In the genomic region with DNA sequence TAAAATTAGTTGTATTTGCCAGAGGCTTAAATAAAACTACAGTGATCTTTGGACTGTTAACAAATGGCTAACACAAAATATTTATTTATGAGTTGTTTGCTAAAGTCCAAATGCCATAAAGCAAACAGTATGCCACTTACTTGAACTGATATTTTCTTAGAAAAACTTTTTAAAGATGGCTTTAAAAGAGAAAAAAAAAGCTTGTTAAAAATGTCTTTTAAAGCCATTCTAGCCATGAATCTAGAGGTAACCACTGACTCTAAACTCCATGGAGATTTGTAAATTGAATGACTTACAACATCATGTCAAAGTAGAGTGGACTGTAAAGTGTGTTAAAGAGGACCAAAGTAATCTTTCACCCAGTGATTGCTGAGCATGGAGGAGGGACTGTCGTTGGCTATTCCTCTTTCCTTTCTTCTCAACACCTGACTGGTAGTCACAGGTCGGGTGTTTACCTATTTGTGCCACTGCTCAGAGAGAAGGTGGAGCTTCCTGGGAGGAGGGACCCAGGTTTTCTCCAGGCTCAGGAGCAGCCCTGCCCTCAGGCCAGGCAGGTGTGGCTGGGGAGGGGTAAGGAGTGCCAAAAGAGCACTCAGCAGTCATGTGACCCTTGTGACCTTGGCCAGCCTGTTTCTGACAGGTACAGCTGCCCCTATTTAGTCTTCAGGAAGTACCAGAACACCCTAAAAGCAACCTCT, we compare ENCODE assay signal across 1 cellular context.
TF ChIP-seq lines count a peak whose summit lies in the region.

No MANE protein-coding gene starts in this region.

TF ChIP-seq in HepG2, 621 proteins besides CTCF, POLR2A, EP300 and RAD21 (continued from another document and continues in another):
- TF ChIP-seq, protein P1, sequence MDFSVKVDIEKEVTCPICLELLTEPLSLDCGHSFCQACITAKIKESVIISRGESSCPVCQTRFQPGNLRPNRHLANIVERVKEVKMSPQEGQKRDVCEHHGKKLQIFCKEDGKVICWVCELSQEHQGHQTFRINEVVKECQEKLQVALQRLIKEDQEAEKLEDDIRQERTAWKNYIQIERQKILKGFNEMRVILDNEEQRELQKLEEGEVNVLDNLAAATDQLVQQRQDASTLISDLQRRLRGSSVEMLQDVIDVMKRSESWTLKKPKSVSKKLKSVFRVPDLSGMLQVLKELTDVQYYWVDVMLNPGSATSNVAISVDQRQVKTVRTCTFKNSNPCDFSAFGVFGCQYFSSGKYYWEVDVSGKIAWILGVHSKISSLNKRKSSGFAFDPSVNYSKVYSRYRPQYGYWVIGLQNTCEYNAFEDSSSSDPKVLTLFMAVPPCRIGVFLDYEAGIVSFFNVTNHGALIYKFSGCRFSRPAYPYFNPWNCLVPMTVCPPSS (IDR thresholded peaks at IDR 0.05): no peak
- TF ChIP-seq ZBTB7B (CRISPR knock-in tag; IDR thresholded peaks at IDR 0.05) (no peak), ZNF251 (CRISPR knock-in tag; IDR thresholded peaks at IDR 0.05) (no peak), CREB1 (IDR thresholded peaks at IDR 0.05) (no peak), CREB1 (CRISPR knock-in tag; IDR thresholded peaks at IDR 0.05) (no peak), ZNF790 (CRISPR knock-in tag; IDR thresholded peaks at IDR 0.05; ENCODE audit: borderline replicate concordance) (no peak), ZNF367 (CRISPR knock-in tag; IDR thresholded peaks at IDR 0.05; ENCODE audit: borderline replicate concordance) (no peak), PAF1 (CRISPR knock-in tag; IDR thresholded peaks at IDR 0.05) (no peak), SMAD1 (CRISPR knock-in tag; IDR thresholded peaks at IDR 0.05; ENCODE audit: borderline replicate concordance, low read depth) (no peak), JUNB (CRISPR knock-in tag; IDR thresholded peaks at IDR 0.05; ENCODE audit: borderline replicate concordance) (no peak), KDM2A (CRISPR knock-in tag; IDR thresholded peaks at IDR 0.05; ENCODE audit: borderline replicate concordance, low read depth) (no peak; the same call in 1 of the 2 replicates), PHB2 (IDR thresholded peaks at IDR 0.05; ENCODE audit: partially characterized antibody) (no peak), HDAC6 (IDR thresholded peaks at IDR 0.05; ENCODE audit: low read depth, low read length) (no peak), TCF7L2 (IDR thresholded peaks at IDR 0.05; ENCODE audit: low read depth, low read length) (no peak), GPN1 (CRISPR knock-in tag; IDR thresholded peaks at IDR 0.05; ENCODE audit: borderline replicate concordance) (no peak), ZNF788 (CRISPR knock-in tag; IDR thresholded peaks at IDR 0.05; ENCODE audit: borderline replicate concordance) (no peak), ATF7 (IDR thresholded peaks at IDR 0.05) (no peak), ATF7 (CRISPR knock-in tag; IDR thresholded peaks at IDR 0.05) (peak; percentile 31; the same call in 1 of the 2 replicates), ZNF333 (CRISPR knock-in tag; IDR thresholded peaks at IDR 0.05; ENCODE audit: borderline replicate concordance) (no peak), TGIF2 (CRISPR knock-in tag; IDR thresholded peaks at IDR 0.05) (no peak; the same call in 1 of the 2 replicates), SMARCC2 (IDR thresholded peaks at IDR 0.05) (no peak), HOXA7 (CRISPR knock-in tag; IDR thresholded peaks at IDR 0.05) (no peak), ZNF552 (CRISPR knock-in tag; IDR thresholded peaks at IDR 0.05; ENCODE audit: borderline replicate concordance) (no peak), KLF12 (CRISPR knock-in tag; IDR thresholded peaks at IDR 0.05; ENCODE audit: borderline replicate concordance) (no peak), MTF2 (CRISPR knock-in tag; IDR thresholded peaks at IDR 0.05; ENCODE audit: borderline replicate concordance) (no peak), SP5 (CRISPR knock-in tag; IDR thresholded peaks at IDR 0.05; ENCODE audit: borderline replicate concordance, low read depth) (peak; percentile 69; the same call in 1 of the 2 replicates), ZSCAN31 (CRISPR knock-in tag; IDR thresholded peaks at IDR 0.05; ENCODE audit: low read depth) (no peak)
- TF ChIP-seq, protein P2, sequence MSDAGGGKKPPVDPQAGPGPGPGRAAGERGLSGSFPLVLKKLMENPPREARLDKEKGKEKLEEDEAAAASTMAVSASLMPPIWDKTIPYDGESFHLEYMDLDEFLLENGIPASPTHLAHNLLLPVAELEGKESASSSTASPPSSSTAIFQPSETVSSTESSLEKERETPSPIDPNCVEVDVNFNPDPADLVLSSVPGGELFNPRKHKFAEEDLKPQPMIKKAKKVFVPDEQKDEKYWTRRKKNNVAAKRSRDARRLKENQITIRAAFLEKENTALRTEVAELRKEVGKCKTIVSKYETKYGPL (CRISPR knock-in tag; IDR thresholded peaks at IDR 0.05): no peak
- TF ChIP-seq, protein P3, sequence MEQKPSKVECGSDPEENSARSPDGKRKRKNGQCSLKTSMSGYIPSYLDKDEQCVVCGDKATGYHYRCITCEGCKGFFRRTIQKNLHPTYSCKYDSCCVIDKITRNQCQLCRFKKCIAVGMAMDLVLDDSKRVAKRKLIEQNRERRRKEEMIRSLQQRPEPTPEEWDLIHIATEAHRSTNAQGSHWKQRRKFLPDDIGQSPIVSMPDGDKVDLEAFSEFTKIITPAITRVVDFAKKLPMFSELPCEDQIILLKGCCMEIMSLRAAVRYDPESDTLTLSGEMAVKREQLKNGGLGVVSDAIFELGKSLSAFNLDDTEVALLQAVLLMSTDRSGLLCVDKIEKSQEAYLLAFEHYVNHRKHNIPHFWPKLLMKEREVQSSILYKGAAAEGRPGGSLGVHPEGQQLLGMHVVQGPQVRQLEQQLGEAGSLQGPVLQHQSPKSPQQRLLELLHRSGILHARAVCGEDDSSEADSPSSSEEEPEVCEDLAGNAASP (CRISPR knock-in tag; IDR thresholded peaks at IDR 0.05; ENCODE audit: borderline replicate concordance): no peak
- TF ChIP-seq, protein P4, sequence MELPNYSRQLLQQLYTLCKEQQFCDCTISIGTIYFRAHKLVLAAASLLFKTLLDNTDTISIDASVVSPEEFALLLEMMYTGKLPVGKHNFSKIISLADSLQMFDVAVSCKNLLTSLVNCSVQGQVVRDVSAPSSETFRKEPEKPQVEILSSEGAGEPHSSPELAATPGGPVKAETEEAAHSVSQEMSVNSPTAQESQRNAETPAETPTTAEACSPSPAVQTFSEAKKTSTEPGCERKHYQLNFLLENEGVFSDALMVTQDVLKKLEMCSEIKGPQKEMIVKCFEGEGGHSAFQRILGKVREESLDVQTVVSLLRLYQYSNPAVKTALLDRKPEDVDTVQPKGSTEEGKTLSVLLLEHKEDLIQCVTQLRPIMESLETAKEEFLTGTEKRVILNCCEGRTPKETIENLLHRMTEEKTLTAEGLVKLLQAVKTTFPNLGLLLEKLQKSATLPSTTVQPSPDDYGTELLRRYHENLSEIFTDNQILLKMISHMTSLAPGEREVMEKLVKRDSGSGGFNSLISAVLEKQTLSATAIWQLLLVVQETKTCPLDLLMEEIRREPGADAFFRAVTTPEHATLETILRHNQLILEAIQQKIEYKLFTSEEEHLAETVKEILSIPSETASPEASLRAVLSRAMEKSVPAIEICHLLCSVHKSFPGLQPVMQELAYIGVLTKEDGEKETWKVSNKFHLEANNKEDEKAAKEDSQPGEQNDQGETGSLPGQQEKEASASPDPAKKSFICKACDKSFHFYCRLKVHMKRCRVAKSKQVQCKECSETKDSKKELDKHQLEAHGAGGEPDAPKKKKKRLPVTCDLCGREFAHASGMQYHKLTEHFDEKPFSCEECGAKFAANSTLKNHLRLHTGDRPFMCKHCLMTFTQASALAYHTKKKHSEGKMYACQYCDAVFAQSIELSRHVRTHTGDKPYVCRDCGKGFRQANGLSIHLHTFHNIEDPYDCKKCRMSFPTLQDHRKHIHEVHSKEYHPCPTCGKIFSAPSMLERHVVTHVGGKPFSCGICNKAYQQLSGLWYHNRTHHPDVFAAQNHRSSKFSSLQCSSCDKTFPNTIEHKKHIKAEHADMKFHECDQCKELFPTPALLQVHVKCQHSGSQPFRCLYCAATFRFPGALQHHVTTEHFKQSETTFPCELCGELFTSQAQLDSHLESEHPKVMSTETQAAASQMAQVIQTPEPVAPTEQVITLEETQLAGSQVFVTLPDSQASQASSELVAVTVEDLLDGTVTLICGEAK (IDR thresholded peaks at IDR 0.05): no peak
- TF ChIP-seq, protein P4 (CRISPR knock-in tag; IDR thresholded peaks at IDR 0.05): no peak
- TF ChIP-seq, protein P5, sequence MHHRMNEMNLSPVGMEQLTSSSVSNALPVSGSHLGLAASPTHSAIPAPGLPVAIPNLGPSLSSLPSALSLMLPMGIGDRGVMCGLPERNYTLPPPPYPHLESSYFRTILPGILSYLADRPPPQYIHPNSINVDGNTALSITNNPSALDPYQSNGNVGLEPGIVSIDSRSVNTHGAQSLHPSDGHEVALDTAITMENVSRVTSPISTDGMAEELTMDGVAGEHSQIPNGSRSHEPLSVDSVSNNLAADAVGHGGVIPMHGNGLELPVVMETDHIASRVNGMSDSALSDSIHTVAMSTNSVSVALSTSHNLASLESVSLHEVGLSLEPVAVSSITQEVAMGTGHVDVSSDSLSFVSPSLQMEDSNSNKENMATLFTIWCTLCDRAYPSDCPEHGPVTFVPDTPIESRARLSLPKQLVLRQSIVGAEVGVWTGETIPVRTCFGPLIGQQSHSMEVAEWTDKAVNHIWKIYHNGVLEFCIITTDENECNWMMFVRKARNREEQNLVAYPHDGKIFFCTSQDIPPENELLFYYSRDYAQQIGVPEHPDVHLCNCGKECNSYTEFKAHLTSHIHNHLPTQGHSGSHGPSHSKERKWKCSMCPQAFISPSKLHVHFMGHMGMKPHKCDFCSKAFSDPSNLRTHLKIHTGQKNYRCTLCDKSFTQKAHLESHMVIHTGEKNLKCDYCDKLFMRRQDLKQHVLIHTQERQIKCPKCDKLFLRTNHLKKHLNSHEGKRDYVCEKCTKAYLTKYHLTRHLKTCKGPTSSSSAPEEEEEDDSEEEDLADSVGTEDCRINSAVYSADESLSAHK (CRISPR knock-in tag; IDR thresholded peaks at IDR 0.05; ENCODE audit: borderline replicate concordance): no peak
- TF ChIP-seq, protein P6, sequence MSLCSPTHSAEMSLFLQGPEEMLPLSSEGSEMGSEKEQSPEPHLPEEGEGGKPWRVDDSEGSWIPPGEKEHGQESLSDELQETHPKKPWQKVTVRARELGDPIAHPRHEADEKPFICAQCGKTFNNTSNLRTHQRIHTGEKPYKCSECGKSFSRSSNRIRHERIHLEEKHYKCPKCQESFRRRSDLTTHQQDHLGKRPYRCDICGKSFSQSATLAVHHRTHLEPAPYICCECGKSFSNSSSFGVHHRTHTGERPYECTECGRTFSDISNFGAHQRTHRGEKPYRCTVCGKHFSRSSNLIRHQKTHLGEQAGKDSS (CRISPR knock-in tag; IDR thresholded peaks at IDR 0.05; ENCODE audit: borderline replicate concordance, low read depth): peak; percentile 76; the same call in 1 of the 2 replicates
- TF ChIP-seq, protein P7, sequence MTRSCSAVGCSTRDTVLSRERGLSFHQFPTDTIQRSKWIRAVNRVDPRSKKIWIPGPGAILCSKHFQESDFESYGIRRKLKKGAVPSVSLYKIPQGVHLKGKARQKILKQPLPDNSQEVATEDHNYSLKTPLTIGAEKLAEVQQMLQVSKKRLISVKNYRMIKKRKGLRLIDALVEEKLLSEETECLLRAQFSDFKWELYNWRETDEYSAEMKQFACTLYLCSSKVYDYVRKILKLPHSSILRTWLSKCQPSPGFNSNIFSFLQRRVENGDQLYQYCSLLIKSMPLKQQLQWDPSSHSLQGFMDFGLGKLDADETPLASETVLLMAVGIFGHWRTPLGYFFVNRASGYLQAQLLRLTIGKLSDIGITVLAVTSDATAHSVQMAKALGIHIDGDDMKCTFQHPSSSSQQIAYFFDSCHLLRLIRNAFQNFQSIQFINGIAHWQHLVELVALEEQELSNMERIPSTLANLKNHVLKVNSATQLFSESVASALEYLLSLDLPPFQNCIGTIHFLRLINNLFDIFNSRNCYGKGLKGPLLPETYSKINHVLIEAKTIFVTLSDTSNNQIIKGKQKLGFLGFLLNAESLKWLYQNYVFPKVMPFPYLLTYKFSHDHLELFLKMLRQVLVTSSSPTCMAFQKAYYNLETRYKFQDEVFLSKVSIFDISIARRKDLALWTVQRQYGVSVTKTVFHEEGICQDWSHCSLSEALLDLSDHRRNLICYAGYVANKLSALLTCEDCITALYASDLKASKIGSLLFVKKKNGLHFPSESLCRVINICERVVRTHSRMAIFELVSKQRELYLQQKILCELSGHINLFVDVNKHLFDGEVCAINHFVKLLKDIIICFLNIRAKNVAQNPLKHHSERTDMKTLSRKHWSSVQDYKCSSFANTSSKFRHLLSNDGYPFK (CRISPR knock-in tag; IDR thresholded peaks at IDR 0.05; ENCODE audit: borderline replicate concordance): no peak
